1 cellular context compared by ENCODE assay signal in the genomic region with DNA sequence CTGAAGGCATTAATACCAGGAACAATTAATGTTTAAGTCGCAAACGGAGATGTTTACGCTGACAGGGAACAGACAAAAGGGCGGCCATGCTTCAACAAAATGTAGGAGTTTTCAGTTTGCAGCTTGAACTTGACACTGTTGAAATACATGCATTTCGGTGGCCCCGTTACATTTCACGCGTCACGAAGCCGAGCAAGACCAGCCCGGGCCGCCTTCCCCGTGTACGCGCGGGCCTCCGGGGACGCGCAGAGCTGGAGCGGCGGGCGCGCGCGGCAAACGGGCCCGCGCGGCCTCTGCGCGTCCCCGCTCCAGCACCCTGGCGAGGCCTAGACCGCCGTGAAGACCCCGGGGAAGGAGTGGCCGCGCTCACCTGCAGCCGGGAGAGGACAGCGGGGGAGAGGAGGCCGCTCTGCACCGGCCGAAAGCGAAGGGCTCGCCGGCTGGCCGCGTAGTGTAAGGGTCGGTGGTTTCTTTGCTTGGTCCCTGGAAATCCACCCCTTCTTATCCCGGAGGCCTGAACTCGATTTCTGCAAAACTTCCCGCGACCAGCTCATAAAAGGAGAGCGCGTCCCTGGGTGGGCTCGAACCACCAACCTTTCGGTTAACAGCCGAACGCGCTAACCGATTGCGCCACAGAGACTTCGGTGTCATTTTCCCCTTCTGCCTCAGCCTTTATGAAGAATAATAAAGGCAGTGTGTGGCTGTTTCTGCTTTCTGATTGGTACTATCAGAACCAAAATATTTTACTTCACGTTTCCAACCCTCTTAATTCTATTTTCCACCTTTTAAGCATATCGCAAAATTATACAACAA.
TF ChIP-seq lines count a peak whose summit lies in the region.

No MANE protein-coding gene starts in this region.

TF ChIP-seq in SK-N-SH treated with all-trans-retinoic acid at 6 μM for 48 hours, 23 proteins besides CTCF, POLR2A, EP300 and RAD21 (continued from another document):
- peak; percentile 99 for TF ChIP-seq TSHZ2 (CRISPR knock-in tag; IDR thresholded peaks at IDR 0.05)
- TF ChIP-seq POU6F1 (CRISPR knock-in tag; IDR thresholded peaks at IDR 0.05; ENCODE audit: borderline replicate concordance, low read depth) = no peak; the same call in 1 of the 2 replicates
- peak; percentile 90 for TF ChIP-seq ZFP3 (CRISPR knock-in tag; IDR thresholded peaks at IDR 0.05)
- TF ChIP-seq OSR1 (CRISPR knock-in tag; IDR thresholded peaks at IDR 0.05) = 0 out of 2 replicates have a peak, but pooled peaks have one; percentile 31
- TF ChIP-seq ESRRG (CRISPR knock-in tag; IDR thresholded peaks at IDR 0.05) = no peak
- peak; percentile 64 for TF ChIP-seq ISL1 (CRISPR knock-in tag; IDR thresholded peaks at IDR 0.05)
- TF ChIP-seq ARNTL (CRISPR knock-in tag; IDR thresholded peaks at IDR 0.05; ENCODE audit: borderline replicate concordance, low read depth) = 0 out of 2 replicates have a peak, but pooled peaks have one; percentile 33
- TF ChIP-seq ZNF8 (CRISPR knock-in tag; IDR thresholded peaks at IDR 0.05) = peak; percentile 56; the same call in 1 of the 2 replicates
- peak; percentile 98 for TF ChIP-seq CSDC2 (CRISPR knock-in tag; IDR thresholded peaks at IDR 0.05)
- peak; percentile 42; the same call in 1 of the 2 replicates for TF ChIP-seq ZFP30 (CRISPR knock-in tag; IDR thresholded peaks at IDR 0.05)
